ENCODE assay signal across 8 cellular contexts in the genomic region with DNA sequence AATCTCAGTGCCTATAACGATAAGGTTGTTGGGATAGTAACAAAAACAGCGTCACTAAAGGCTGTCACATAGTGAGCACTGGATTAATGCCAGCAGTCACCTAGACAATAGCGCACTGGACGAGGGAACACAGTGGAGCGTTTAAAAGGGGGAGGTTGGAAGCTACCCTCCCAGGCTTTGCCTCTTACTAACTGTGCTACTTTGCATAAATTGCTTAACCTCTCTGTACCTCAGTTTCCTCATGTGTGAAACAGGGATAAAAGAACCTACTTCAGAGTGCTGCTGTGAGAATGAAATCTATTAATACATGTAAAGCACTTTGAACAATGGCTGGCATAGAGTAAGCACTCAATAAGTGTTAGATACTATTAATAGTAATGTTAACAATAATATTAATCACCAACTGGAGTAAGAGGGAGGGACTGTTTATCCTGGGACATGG. TPM values are rescaled to one million over a fixed set of nuclear protein-coding genes. Genes with fewer than 3 reads are reported as not detected.
DNase-seq lines count a peak whose midpoint lies in the region; FAIRE-seq lines count a peak whose summit lies in the region.

No MANE protein-coding gene starts in this region.

- no peak overlapping the region for H3K14ac ChIP-seq in neuronal stem cell (ENCODE audit: low read length)

- CTCF ChIA-PET in activated CD4-positive, alpha-beta memory T cell treated with anti-CD3 and anti-CD28 coated beads, Interleukin-2, amount 10 ng/mL, durations not matched to agents 7 days and 5 days (lab: Charles Lee): interaction anchor here (1.2 to 4.0 kb wide), 3 partner anchors 11 to 50 kb away, joined by 3 to 22 read pairs (median 16); no protein-coding TSS in a partner anchor

- H3K18ac ChIP-seq in neuronal stem cell (ENCODE audit: low read length): no peak overlapping the region

- peak overlapping the region; percentile 11 for H3K27ac Mint-ChIP-seq in activated CD4-positive, alpha-beta memory T cell treated with anti-CD3 and anti-CD28 coated beads, Interleukin-2, amount 10 ng/mL, durations not matched to agents 7 days and 5 days
- peak overlapping the region; percentile 83 to 95 (median 91) for H3K27ac Mint-ChIP-seq in immature natural killer cell

- peaks cover 11 to 14% of the 10 kb centered on the region in 2 donors for H3K4me1 ChIP-seq in neuronal stem cell (ENCODE audit: control insufficient read depth in 2 of 2, insufficient read depth in 1 of 2, low read depth in 1 of 2, low read length in 2 of 2)

- no peak for FAIRE-seq in GM19239 (lab: Jason Lieb, UNC)

- H3K4me2 ChIP-seq in neuronal stem cell (ENCODE audit: insufficient read depth, low read length, poor library complexity, severe bottlenecking): no peak overlapping the region

- POLR2A ChIA-PET in activated CD4-positive, alpha-beta memory T cell treated with anti-CD3 and anti-CD28 coated beads, Interleukin-2, amount 10 ng/mL, durations not matched to agents 7 days and 5 days (lab: Charles Lee): interaction anchor here (0.9 to 3.5 kb wide), 7 partner anchors 8 to 50 kb away, joined by 3 to 14 read pairs (median 5); no protein-coding TSS in a partner anchor

- H3K27me3 Mint-ChIP-seq in activated CD4-positive, alpha-beta memory T cell treated with anti-CD3 and anti-CD28 coated beads, Interleukin-2, amount 10 ng/mL, durations not matched to agents 7 days and 5 days: no peaks in the 10 kb centered on the region
- peaks cover 0 to 2% (median 0%) of the 10 kb centered on the region in 3 donors for H3K27me3 Mint-ChIP-seq in immature natural killer cell (ENCODE audit: low read depth in 3 of 3)

- H4K91ac ChIP-seq in neuronal stem cell (ENCODE audit: low read depth, low read length, poor library complexity): no peak overlapping the region

- H4K8ac ChIP-seq in neuronal stem cell (ENCODE audit: low read depth, low read length): no peak overlapping the region

- H3K4me3 ChIP-seq in neuronal stem cell (ENCODE audit: low read length in 2 of 2): no peak overlapping the region

- H3K9me3 Mint-ChIP-seq in activated CD4-positive, alpha-beta memory T cell treated with anti-CD3 and anti-CD28 coated beads, Interleukin-2, amount 10 ng/mL, durations not matched to agents 7 days and 5 days: no peaks in the 10 kb centered on the region
- no peaks in the 10 kb centered on the region for H3K9me3 Mint-ChIP-seq in immature natural killer cell

- no peak overlapping the region for H3K27ac ChIP-seq in neuronal stem cell (replicated peaks; ENCODE audit: low read length)

- H2AFZ ChIP-seq in neuronal stem cell (ENCODE audit: low read length): no peak overlapping the region

- no peak overlapping the region for H3K4ac ChIP-seq in neuronal stem cell (ENCODE audit: low read length)

- H3K27me3 ChIP-seq in neuronal stem cell (ENCODE audit: control insufficient read depth in 3 of 3, insufficient read depth in 3 of 3, low read depth in 1 of 3, low read length in 3 of 3): no peaks in the 10 kb centered on the region

- H3K4me3 Mint-ChIP-seq in activated CD4-positive, alpha-beta memory T cell treated with anti-CD3 and anti-CD28 coated beads, Interleukin-2, amount 10 ng/mL, durations not matched to agents 7 days and 5 days: no peak overlapping the region
- H3K4me3 Mint-ChIP-seq in immature natural killer cell: peak overlapping the region in 4 of 5 donors; percentile 7 to 53 (median 20)

- no peak overlapping the region for H2BK5ac ChIP-seq in neuronal stem cell (ENCODE audit: low read length)

- H3K23ac ChIP-seq in neuronal stem cell (ENCODE audit: low read depth, low read length, poor library complexity): no peak overlapping the region

- WGBS in neuronal stem cell (ENCODE audit: extremely low coverage in 2 of 2, insufficient read length in 2 of 2, insufficient replicate concordance in 1 of 2), 2 donors: no CpG with 5 or more reads among the region's 5 CpGs

- H2BK120ac ChIP-seq in neuronal stem cell (ENCODE audit: low read depth, low read length): no peak overlapping the region

- H2BK15ac ChIP-seq in neuronal stem cell (ENCODE audit: low read length): no peak overlapping the region

- peak; percentile 21 for DNase-seq in NCI-H1694 (lab: John Stamatoyannopoulos, UW)
- DNase-seq in NCI-H1694 treated with DMSO at 0.1 percent for 48 hours (lab: John Stamatoyannopoulos, UW): no peak
- DNase-seq in activated CD4-positive, alpha-beta memory T cell treated with anti-CD3 and anti-CD28 coated beads, Interleukin-2, amount 10 ng/mL, durations not matched to agents 7 days and 5 days: no peak
- no peak for DNase-seq in immature natural killer cell
- peak; percentile 83 for DNase-seq in superior temporal gyrus (ENCODE audit: extremely low spot score)
- no peak for DNase-seq in neuronal stem cell (ENCODE audit: low spot score)
- no peak for DNase-seq in GM19239 (ENCODE audit: insufficient read length, low spot score)
- no peak for DNase-seq in stimulated activated CD4-positive, alpha-beta T cell treated with anti-CD3 and anti-CD28 coated beads, Interleukin-12 subunit alpha, Interleukin-12 subunit beta, amount 100 ng/mL, for 4 hours

- no peak overlapping the region for H2BK12ac ChIP-seq in neuronal stem cell (ENCODE audit: low read length)

- H2AK5ac ChIP-seq in neuronal stem cell (ENCODE audit: low read depth, low read length): no peak overlapping the region

- H3K36me3 ChIP-seq in neuronal stem cell (replicated peaks in 1 of 2; ENCODE audit: control insufficient read depth in 2 of 2, insufficient read depth in 2 of 2, low read length in 2 of 2): peaks cover 4 to 82% of the 10 kb centered on the region in 2 donors

- H3K36me3 Mint-ChIP-seq in activated CD4-positive, alpha-beta memory T cell treated with anti-CD3 and anti-CD28 coated beads, Interleukin-2, amount 10 ng/mL, durations not matched to agents 7 days and 5 days (ENCODE audit: low read depth): peaks cover 79% of the 10 kb centered on the region
- H3K36me3 Mint-ChIP-seq in immature natural killer cell: peaks cover 17 to 34% (median 24%) of the 10 kb centered on the region in 3 donors

- no peaks in the 10 kb centered on the region for H3K9me3 ChIP-seq in neuronal stem cell (replicated peaks in 1 of 2; ENCODE audit: control insufficient read depth in 2 of 2, insufficient read depth in 1 of 2, low read depth in 1 of 2, low read length in 2 of 2)

- peaks cover 90% of the 10 kb centered on the region for H3K4me1 Mint-ChIP-seq in activated CD4-positive, alpha-beta memory T cell treated with anti-CD3 and anti-CD28 coated beads, Interleukin-2, amount 10 ng/mL, durations not matched to agents 7 days and 5 days
- peaks cover 93 to 99% of the 10 kb centered on the region in 2 donors for H3K4me1 Mint-ChIP-seq in immature natural killer cell

- H3K9ac ChIP-seq in neuronal stem cell (ENCODE audit: low read depth, low read length, poor library complexity): no peak overlapping the region

- H3K79me1 ChIP-seq in neuronal stem cell (ENCODE audit: low read depth, low read length): peaks cover 7% of the 10 kb centered on the region

RNA-seq across cellular contexts. Expression of gene BCL2L1, which starts 10.5 kb away (rescaled TPM):
- 10 to 100 TPM; 67.7 to 72.5 TPM for total RNA-seq in activated CD4-positive, alpha-beta memory T cell treated with anti-CD3 and anti-CD28 coated beads, Interleukin-2, amount 10 ng/mL, durations not matched to agents 7 days and 5 days
- 10 to 100 TPM; 30.9 to 60.4 (median 39.3) TPM for polyA plus RNA-seq in immature natural killer cell
- polyA plus RNA-seq in neuronal stem cell (2013, experiment 1 of 2): 37.9 TPM
- 38.2 TPM for polyA plus RNA-seq in neuronal stem cell (2013, experiment 2 of 2)

RNA-seq across cellular contexts. Expression of gene TPX2, which starts 27.0 kb away (rescaled TPM):
- 100 to 1,000 TPM; 137 to 138 TPM for total RNA-seq in activated CD4-positive, alpha-beta memory T cell treated with anti-CD3 and anti-CD28 coated beads, Interleukin-2, amount 10 ng/mL, durations not matched to agents 7 days and 5 days
- polyA plus RNA-seq in immature natural killer cell: 1 to 10 TPM; 1.2 to 3.0 (median 1.8) TPM
- polyA plus RNA-seq in neuronal stem cell (2013, experiment 1 of 2): 174 TPM
- polyA plus RNA-seq in neuronal stem cell (2013, experiment 2 of 2): 172 TPM

Comparison
In these comparisons a context has a peak if more than half of its experiments do, and no peak if none do; other contexts are left out.
1. DNase-seq: peak in NCI-H1694 (single experiment) and superior temporal gyrus (single experiment); none in NCI-H1694 treated with DMSO at 0.1 percent for 48 hours (single experiment), activated CD4-positive, alpha-beta memory T cell treated with anti-CD3 and anti-CD28 coated beads, Interleukin-2, amount 10 ng/mL, durations not matched to agents 7 days and 5 days (single experiment), immature natural killer cell (0 of 3), neuronal stem cell (single experiment), GM19239 (single experiment) and stimulated activated CD4-positive, alpha-beta T cell treated with anti-CD3 and anti-CD28 coated beads, Interleukin-12 subunit alpha, Interleukin-12 subunit beta, amount 100 ng/mL, for 4 hours (single experiment).